Comparison of ENCODE assay signal across 18 cellular contexts in genomic region chr22:39359659-39360195, GRCh38.
"Had no signal": no experiment of that assay in that cellular context is flagged by ENCODE, and none has a peak within 500 bp of the region (broad histone marks: within the 10 kb centered on the region; RNA-seq: fewer than 3 reads in every experiment).

No MANE protein-coding gene starts in this region.

- DNase-seq: activated CD4-positive, alpha-beta T cell treated with anti-CD3 and anti-CD28 coated beads, Interleukin-2, amount 10 ng/mL, durations not matched to agents 7 days and 5 days; activated CD4-positive, CD25-positive, alpha-beta regulatory T cell; activated naive CD4-positive, alpha-beta T cell treated with anti-CD3 and anti-CD28 coated beads for 36 hours; activated naive CD8-positive, alpha-beta T cell treated with anti-CD3 and anti-CD28 coated beads, Interleukin-2, amount 50 U/mL, for 24 hours; hypothalamus; left ventricle myocardium inferior; nucleus accumbens; stimulated activated CD4-positive, alpha-beta T cell treated with anti-CD3 and anti-CD28 coated beads, Interleukin-15, amount 100 ng/mL, for 24 hours; stimulated activated CD4-positive, alpha-beta T cell treated with anti-CD3 and anti-CD28 coated beads, Interleukin-4, amount 100 ng/mL, for 24 hours; stimulated activated naive CD4-positive, alpha-beta T cell treated with Interleukin-2 at 50 U/mL for 16 hours; T-helper 2 cell had no signal

- H3K27ac ChIP-seq: ascending aorta, esophagus muscularis mucosa, left ventricle myocardium inferior had no signal

- H3K4me1 Mint-ChIP-seq: activated CD4-positive, alpha-beta T cell treated with anti-CD3 and anti-CD28 coated beads, Interleukin-2, amount 10 ng/mL, durations not matched to agents 7 days and 5 days; activated naive CD8-positive, alpha-beta T cell treated with anti-CD3 and anti-CD28 coated beads, Interleukin-2, amount 50 U/mL, for 24 hours had no signal

- H3K4me3 ChIP-seq: ascending aorta, esophagus muscularis mucosa, left ventricle myocardium inferior, skin epidermis had no signal

- H3K27me3 Mint-ChIP-seq: activated naive CD8-positive, alpha-beta T cell treated with anti-CD3 and anti-CD28 coated beads, Interleukin-2, amount 50 U/mL, for 24 hours; memory B cell; naive thymus-derived CD8-positive, alpha-beta T cell; progenitor cell of endocrine pancreas had no signal

- H3K4me3 Mint-ChIP-seq: activated CD4-positive, alpha-beta T cell treated with anti-CD3 and anti-CD28 coated beads, Interleukin-2, amount 10 ng/mL, durations not matched to agents 7 days and 5 days; activated naive CD4-positive, alpha-beta T cell treated with anti-CD3 and anti-CD28 coated beads for 36 hours; activated naive CD8-positive, alpha-beta T cell treated with anti-CD3 and anti-CD28 coated beads, Interleukin-2, amount 50 U/mL, for 24 hours; memory B cell; naive thymus-derived CD8-positive, alpha-beta T cell had no signal

- H3K27me3 ChIP-seq: ascending aorta, esophagus muscularis mucosa had no signal

- H3K27ac Mint-ChIP-seq: activated naive CD4-positive, alpha-beta T cell treated with anti-CD3 and anti-CD28 coated beads for 36 hours; activated naive CD8-positive, alpha-beta T cell treated with anti-CD3 and anti-CD28 coated beads, Interleukin-2, amount 50 U/mL, for 24 hours; memory B cell; progenitor cell of endocrine pancreas had no signal

- H3K9me3 ChIP-seq: ascending aorta, esophagus muscularis mucosa, left ventricle myocardium inferior had no signal

- H3K4me1 ChIP-seq: ascending aorta had no signal

- H3K9me3 Mint-ChIP-seq: activated CD4-positive, alpha-beta T cell treated with anti-CD3 and anti-CD28 coated beads, Interleukin-2, amount 10 ng/mL, durations not matched to agents 7 days and 5 days; activated naive CD4-positive, alpha-beta T cell treated with anti-CD3 and anti-CD28 coated beads for 36 hours; activated naive CD8-positive, alpha-beta T cell treated with anti-CD3 and anti-CD28 coated beads, Interleukin-2, amount 50 U/mL, for 24 hours; memory B cell; naive thymus-derived CD8-positive, alpha-beta T cell had no signal

- H3K36me3 ChIP-seq: ascending aorta had no signal

- ATAC-seq: activated naive CD8-positive, alpha-beta T cell treated with anti-CD3 and anti-CD28 coated beads, Interleukin-2, amount 50 U/mL, for 24 hours; naive thymus-derived CD8-positive, alpha-beta T cell; right cardiac atrium had no signal
